35 cellular contexts compared by ENCODE assay signal in genomic region chr22:39166547-39166946, GRCh38. TPM values are rescaled to one million over a fixed set of nuclear protein-coding genes. Genes with fewer than 3 reads are reported as not detected.
DNase-seq lines count a peak whose midpoint lies in the region; ATAC-seq, FAIRE-seq and TF ChIP-seq lines count a peak whose summit lies in the region.
"Had no signal": no experiment of that assay in that cellular context is flagged by ENCODE, and none has a peak within 500 bp of the region (broad histone marks: within the 10 kb centered on the region; RNA-seq: fewer than 3 reads in every experiment).

No MANE protein-coding gene starts in this region.

- BruUV-seq in HepG2 (replicated peaks; lab: Mats Ljungman, UMichigan) (no TSS peak), K562 (replicated peaks; lab: Mats Ljungman, UMichigan) (no TSS peak)

- H3K4me1 ChIP-seq in HepG2 (ENCODE audit: insufficient read depth, low read length), result peaks cover 9% of the 10 kb centered on the region
- peaks cover 0 to 8% (median 2%) of the 10 kb centered on the region in 4 donors for H3K4me1 ChIP-seq in right lobe of liver
- H3K4me1 ChIP-seq in K562 (replicated peaks in 1 of 2; ENCODE audit: control insufficient read depth in 2 of 2, insufficient read depth in 2 of 2, low read length in 2 of 2), result peaks cover 4 to 11% of the 10 kb centered on the region in 2 experiments; a peak in 4 of 5 replicates
- H3K4me1 ChIP-seq: BE2C had no signal

- TF ChIP-seq CTCF in HepG2 (CRISPR knock-in tag; IDR thresholded peaks at IDR 0.05) (no peak), right lobe of liver (IDR thresholded peaks at IDR 0.05) (no peak), WTC11 (IDR thresholded peaks at IDR 0.05) (no peak), K562 (IDR thresholded peaks at IDR 0.05 in 2 of 3, conservative IDR thresholded peaks at IDR 0.05 in 1 of 3; ENCODE audit: insufficient read depth in 2 of 3, low read depth in 1 of 3, low read length in 3 of 3) (no peak)

- WGBS in HepG2 (ENCODE audit: low lambda C conversion rate), result 30% methylated on average over 5 of the region's 5 CpGs
- 87% methylated on average over 4 of the region's 5 CpGs for WGBS in right lobe of liver (ENCODE audit: insufficient coverage, low coverage, low lambda C conversion rate, missing lambda C conversion rate)
- 43% methylated on average over 3 of the region's 5 CpGs for WGBS in K562 (ENCODE audit: insufficient coverage, low coverage, missing lambda C conversion rate)

- no peak for TF ChIP-seq EP300 in HepG2 (IDR thresholded peaks at IDR 0.05; ENCODE audit: low read depth in 2 of 2, low read length in 2 of 2)
- no peak for TF ChIP-seq EP300 in HepG2 (CRISPR knock-in tag; IDR thresholded peaks at IDR 0.05; ENCODE audit: borderline replicate concordance)
- TF ChIP-seq EP300 in K562 (IDR thresholded peaks at IDR 0.05; ENCODE audit: low read length), result no peak

- peaks cover 22% of the 10 kb centered on the region for H3K4me1 Mint-ChIP-seq in WTC11
- peaks cover 7 to 11% of the 10 kb centered on the region in 2 donors for H3K4me1 Mint-ChIP-seq in effector memory CD8-positive, alpha-beta T cell (ENCODE audit: low read depth in 2 of 2)
- peaks cover 10% of the 10 kb centered on the region for H3K4me1 Mint-ChIP-seq in activated T-cell treated with anti-CD3 and anti-CD28 coated beads, Interleukin-2, amount 50 U/mL, for 4 hours (ENCODE audit: low read depth)

- H3K9ac ChIP-seq in HepG2 (ENCODE audit: insufficient read depth, low read depth, low read length) (no peak overlapping the region), K562 (ENCODE audit: insufficient read depth in 1 of 2, low read depth in 2 of 2, low read length in 2 of 2) (no peak overlapping the region)
- H3K9ac ChIP-seq: BLaER1; BLaER1 treated with 17β-estradiol and CSF1 and Interleukin-3, amounts not matched to agents 10 nM and 100 nM had no signal

- TF ChIP-seq POLR2A in HepG2 (IDR thresholded peaks at IDR 0.05; ENCODE audit: insufficient read depth in 1 of 2, low read depth in 2 of 2, low read length in 2 of 2), result no peak
- no peak for TF ChIP-seq POLR2A in right lobe of liver (IDR thresholded peaks at IDR 0.05)
- TF ChIP-seq POLR2A in K562 (conservative IDR thresholded peaks at IDR 0.05), result no peak

- H3K4me2 ChIP-seq in HepG2 (ENCODE audit: low read depth, low read length) (no peak overlapping the region), K562 (ENCODE audit: insufficient read depth, low read length) (no peak overlapping the region)
- H3K4me2 ChIP-seq: A549; BLaER1; BLaER1 treated with 17β-estradiol and CSF1 and Interleukin-3, amounts not matched to agents 10 nM and 100 nM had no signal

- H3K79me2 ChIP-seq in HepG2 (ENCODE audit: insufficient read depth, low read length) (no peaks in the 10 kb centered on the region), K562 (ENCODE audit: control insufficient read depth, insufficient read depth, low read length) (no peaks in the 10 kb centered on the region)

- in situ Hi-C loops in HepG2 (cut with HindIII; ENCODE audit: extremely low pct_ligation_motif_present, low pct_unique_long_range_greater_than_20kb), result no loop called here
- in situ Hi-C loops in K562 (cut with MboI), result loop anchor here (10.0 kb wide), 1 partner anchor 868 kb away; no protein-coding TSS in a partner anchor

- H3K27ac Mint-ChIP-seq in WTC11, result no peak overlapping the region
- H3K27ac Mint-ChIP-seq in effector memory CD8-positive, alpha-beta T cell, result no peak overlapping the region
- H3K27ac Mint-ChIP-seq: B cell; CD8-positive, alpha-beta T cell had no signal

- H3K27me3 ChIP-seq in HepG2 (ENCODE audit: control insufficient read depth in 1 of 2, insufficient read depth in 2 of 2, low read length in 2 of 2) (peaks cover 0 to 2% of the 10 kb centered on the region in 2 experiments; a peak in 1 of 5 replicates), right lobe of liver (no peaks in the 10 kb centered on the region), K562 (ENCODE audit: control insufficient read depth in 2 of 2, insufficient read depth in 2 of 2, low read length in 2 of 2) (no peaks in the 10 kb centered on the region)
- H3K27me3 ChIP-seq: BE2C, BLaER1 had no signal

- TF ChIP-seq RAD21 in HepG2 (CRISPR knock-in tag; IDR thresholded peaks at IDR 0.05) (no peak), K562 (CRISPR knock-in tag; conservative IDR thresholded peaks at IDR 0.05 in 1 of 2, IDR thresholded peaks at IDR 0.05 in 1 of 2) (no peak)

- CTCF ChIA-PET in HepG2 (lab: Yijun Ruan, JAX; ENCODE audit: low intra/inter-chr PET ratio, low total read pairs), result no interaction called here
- CTCF ChIA-PET in WTC11 (lab: Charles Lee), result interaction anchor here (1.3 to 2.2 kb wide), 2 partner anchors 31 to 145 kb away, joined by 4 to 6 read pairs; no protein-coding TSS in a partner anchor
- CTCF ChIA-PET in K562 (lab: Yijun Ruan, JAX; ENCODE audit: low intra/inter-chr PET ratio), result no interaction called here

- H3K9me1 ChIP-seq in K562 (ENCODE audit: control insufficient read depth, insufficient read depth, low read length), result no peaks in the 10 kb centered on the region

- POLR2A ChIA-PET in HepG2 (lab: Yijun Ruan, JAX), result no interaction called here
- POLR2A ChIA-PET in WTC11 (lab: Charles Lee), result no interaction called here
- POLR2A ChIA-PET in K562 (lab: Yijun Ruan, JAX), result interaction anchor here (1.6 to 2.8 kb wide), 3 partner anchors 145 to 154 kb away, joined by 6 to 12 read pairs (median 8); no protein-coding TSS in a partner anchor

- DNase-seq in HepG2 (ENCODE audit: low spot score) (no peak), right lobe of liver (no peak), WTC11 (ENCODE audit: low spot score) (no peak), K562 (ENCODE audit: extremely low read depth in 1 of 4, low spot score in 3 of 4) (no peak)
- DNase-seq in effector memory CD8-positive, alpha-beta T cell, result no peak
- DNase-seq in activated T-cell treated with anti-CD3 and anti-CD28 coated beads, Interleukin-2, amount 50 U/mL, for 4 hours, result no peak
- DNase-seq: 8988T; ACHN; AML-193; BE2C; C1 segment of cervical spinal cord; Caco-2; Calu3; CD4-positive, alpha-beta memory T cell; CD4-positive, alpha-beta T cell; CD4-positive, CD25-positive, alpha-beta regulatory T cell; CD8-positive, alpha-beta memory T cell; CD8-positive, alpha-beta T cell; COR-L47; DMS 273 treated with DMSO at 0.1 percent for 48 hours; DMS153; DMS53; DMS79; DMS79 treated with DMSO at 0.1 percent for 48 hours; DND-41; EL had no signal

- no peak for FAIRE-seq in HepG2 (lab: Jason Lieb, UNC)
- no peak for FAIRE-seq in K562 (lab: Jason Lieb, UNC)
- FAIRE-seq: A204.1, A549, D721Med had no signal

- H3K36me3 Mint-ChIP-seq in WTC11, result no peaks in the 10 kb centered on the region
- H3K36me3 Mint-ChIP-seq in effector memory CD8-positive, alpha-beta T cell (ENCODE audit: insufficient read depth), result no peaks in the 10 kb centered on the region
- H3K36me3 Mint-ChIP-seq in activated T-cell treated with anti-CD3 and anti-CD28 coated beads, Interleukin-2, amount 50 U/mL, for 4 hours (ENCODE audit: insufficient read depth), result no peaks in the 10 kb centered on the region
- H3K36me3 Mint-ChIP-seq: CD14-positive monocyte; CD4-positive, alpha-beta memory T cell; CD4-positive, CD25-positive, alpha-beta regulatory T cell; CD8-positive, alpha-beta memory T cell; CD8-positive, alpha-beta T cell had no signal

- peaks cover 8% of the 10 kb centered on the region for H3K9me3 Mint-ChIP-seq in WTC11
- H3K9me3 Mint-ChIP-seq in effector memory CD8-positive, alpha-beta T cell, result no peaks in the 10 kb centered on the region
- no peaks in the 10 kb centered on the region for H3K9me3 Mint-ChIP-seq in activated T-cell treated with anti-CD3 and anti-CD28 coated beads, Interleukin-2, amount 50 U/mL, for 4 hours
- H3K9me3 Mint-ChIP-seq: CD4-positive, alpha-beta memory T cell; CD4-positive, alpha-beta T cell; CD4-positive, CD25-positive, alpha-beta regulatory T cell; CD8-positive, alpha-beta memory T cell; CD8-positive, alpha-beta T cell had no signal

- peaks cover 5% of the 10 kb centered on the region; the same call in 1 of the 2 replicates for H3K9me3 ChIP-seq in HepG2 (ENCODE audit: low read length)
- no peaks in the 10 kb centered on the region for H3K9me3 ChIP-seq in right lobe of liver
- no peaks in the 10 kb centered on the region; the same call in 1 of the 2 replicates for H3K9me3 ChIP-seq in K562 (replicated peaks; ENCODE audit: control insufficient read depth, insufficient read depth, low read depth, low read length)
- H3K9me3 ChIP-seq: BE2C, BLaER1 had no signal

- H3K4me3 ChIP-seq in HepG2 (replicated peaks in 1 of 3; ENCODE audit: insufficient read depth in 1 of 3, low read depth in 2 of 3, low read length in 3 of 3), result no peak overlapping the region
- no peak overlapping the region for H3K4me3 ChIP-seq in right lobe of liver
- no peak overlapping the region for H3K4me3 ChIP-seq in K562
- H3K4me3 ChIP-seq: A549; BLaER1; BLaER1 treated with 17β-estradiol and CSF1 and Interleukin-3, amounts not matched to agents 10 nM and 100 nM had no signal

- no peak overlapping the region for H3K27ac ChIP-seq in HepG2 (ENCODE audit: extremely low read length, insufficient read depth, low read length)
- no peak overlapping the region for H3K27ac ChIP-seq in right lobe of liver
- H3K27ac ChIP-seq in K562 (ENCODE audit: extremely low read depth, low read depth, low read length), result no peak overlapping the region
- H3K27ac ChIP-seq: 22Rv1; A549; BLaER1; BLaER1 treated with 17β-estradiol and CSF1 and Interleukin-3, amounts not matched to agents 10 nM and 100 nM; C4-2B had no signal

- ATAC-seq in HepG2, result no peak
- ATAC-seq in right lobe of liver, result no peak
- no peak for ATAC-seq in WTC11
- no peak for ATAC-seq in K562
- no peak for ATAC-seq in effector memory CD8-positive, alpha-beta T cell (replicated peaks)
- ATAC-seq in activated T-cell treated with anti-CD3 and anti-CD28 coated beads, Interleukin-2, amount 50 U/mL, for 4 hours, result no peak
- ATAC-seq: A549; CD8-positive, alpha-beta T cell had no signal

- H3K36me3 ChIP-seq in HepG2 (replicated peaks in 1 of 2; ENCODE audit: control insufficient read depth in 1 of 2, insufficient read depth in 2 of 2, low read length in 2 of 2), result no peaks in the 10 kb centered on the region
- H3K36me3 ChIP-seq in right lobe of liver, result no peaks in the 10 kb centered on the region
- H3K36me3 ChIP-seq in K562 (ENCODE audit: control insufficient read depth, insufficient read depth, low read length), result no peaks in the 10 kb centered on the region
- H3K36me3 ChIP-seq: BE2C; BLaER1; BLaER1 treated with 17β-estradiol and CSF1 and Interleukin-3, amounts not matched to agents 10 nM and 100 nM had no signal

- intact Hi-C loops in HepG2 (cut with micrococcal nuclease; ENCODE audit: unreplicated experiment) (no loop called here), right lobe of liver (cut with DNase I) (no loop called here), K562 (cut with micrococcal nuclease) (no loop called here)

- H4K20me1 ChIP-seq in HepG2 (ENCODE audit: insufficient read depth, low read length) (no peaks in the 10 kb centered on the region), K562 (replicated peaks; ENCODE audit: control insufficient read depth, insufficient read depth, low read length) (no peaks in the 10 kb centered on the region)
- H4K20me1 ChIP-seq: BLaER1 had no signal

- no peaks in the 10 kb centered on the region for H3K27me3 Mint-ChIP-seq in WTC11 (ENCODE audit: low read depth)
- peaks cover 9 to 12% of the 10 kb centered on the region in 2 donors for H3K27me3 Mint-ChIP-seq in effector memory CD8-positive, alpha-beta T cell
- peaks cover 6% of the 10 kb centered on the region for H3K27me3 Mint-ChIP-seq in activated T-cell treated with anti-CD3 and anti-CD28 coated beads, Interleukin-2, amount 50 U/mL, for 4 hours (ENCODE audit: low read depth)
- H3K27me3 Mint-ChIP-seq: CD4-positive, alpha-beta T cell; CD4-positive, CD25-positive, alpha-beta regulatory T cell had no signal

- H2AFZ ChIP-seq in HepG2 (ENCODE audit: low read length) (no peak overlapping the region), K562 (ENCODE audit: low read depth, low read length) (no peak overlapping the region)

- H3K4me3 Mint-ChIP-seq in WTC11, result no peak overlapping the region
- no peak overlapping the region for H3K4me3 Mint-ChIP-seq in effector memory CD8-positive, alpha-beta T cell
- H3K4me3 Mint-ChIP-seq in activated T-cell treated with anti-CD3 and anti-CD28 coated beads, Interleukin-2, amount 50 U/mL, for 4 hours, result no peak overlapping the region
- H3K4me3 Mint-ChIP-seq: B cell; CD14-positive monocyte; CD4-positive, alpha-beta memory T cell; CD4-positive, alpha-beta T cell; CD4-positive, CD25-positive, alpha-beta regulatory T cell; CD8-positive, alpha-beta memory T cell; CD8-positive, alpha-beta T cell had no signal

RNA-seq across cellular contexts. Expression of gene CBX7, which starts 14.1 kb away (rescaled TPM):
- total RNA-seq in HepG2 (2016; rRNA removed; fragmentation: Illumina TruSeq; extraction: Trizol) (0.20 and 0.35 TPM in 2 replicates), right lobe of liver (10 to 100 TPM in 5 of 6 experiments, 1 to 10 TPM in 1; 8.0 to 14.5 (median 12.9) TPM), WTC11 (2021) (10.6 to 11.1 TPM (median 10.6 TPM) in 3 replicates), K562 (2014; rRNA removed) (2.9 and 5.0 TPM in 2 replicates), K562 (2014; rRNA removed; fragmentation: Illumina TruSeq; extraction: Trizol) (1.3 and 1.4 TPM in 2 replicates), K562 (2015; rRNA removed; fragmentation: Illumina TruSeq; extraction: Trizol) (0.83 and 0.87 TPM in 2 replicates), K562 (2021) (4.1 and 4.8 TPM in 2 replicates)
- not detected in 2 replicates for total RNA-seq in HepG2 (2016; cell fraction: cytosol; rRNA removed; fragmentation: Illumina TruSeq; extraction: Trizol; ENCODE audit: low read depth)
- 0.27 and 0.30 TPM in 2 replicates for total RNA-seq in HepG2 (2016; cell fraction: insoluble cytoplasmic fraction; rRNA removed; fragmentation: Illumina TruSeq; extraction: Trizol)
- total RNA-seq in HepG2 (2016; cell fraction: membrane; rRNA removed; fragmentation: Illumina TruSeq; extraction: Trizol), result 0.09 and 0.21 TPM in 2 replicates
- total RNA-seq in HepG2 (2016; cell fraction: nucleus; rRNA removed; fragmentation: Illumina TruSeq; extraction: Trizol), result 0.31 and 1.4 TPM in 2 replicates
- polyA plus RNA-seq in HepG2 (2011; rRNA removed) (4.9 and 7.1 TPM in 2 replicates), K562 (2011; rRNA removed) (3.8 and 4.2 TPM in 2 replicates), K562 (2014; fragmentation: Illumina TruSeq; extraction: Trizol) (2.8 and 3.5 TPM in 2 replicates), K562 (2014; fragmentation: Nextera tagmentation; extraction: Ambion mirVana) (under 1 TPM; 0.04 to 0.13 TPM), K562 (2014; rRNA removed) (4.8 and 5.2 TPM in 2 replicates)
- polyA plus RNA-seq in HepG2 (2011; cell fraction: cytosol; rRNA removed), result 3.6 and 4.4 TPM in 2 replicates
- polyA plus RNA-seq in HepG2 (2011; cell fraction: nucleus; rRNA removed), result 22.7 and 23.8 TPM in 2 replicates
- 5.5 and 5.7 TPM in 2 replicates for polyA plus RNA-seq in HepG2 (2012)
- 0.09 and 0.23 TPM in 2 replicates for polyA plus RNA-seq in HepG2 (2016; cell fraction: cytosol; fragmentation: Illumina TruSeq; extraction: Trizol; ENCODE audit: low read depth)
- 0.35 and 0.53 TPM in 2 replicates for polyA plus RNA-seq in HepG2 (2016; cell fraction: insoluble cytoplasmic fraction; fragmentation: Illumina TruSeq; extraction: Trizol; ENCODE audit: low read depth)
- 0.08 and 0.19 TPM in 2 replicates for polyA plus RNA-seq in HepG2 (2016; cell fraction: membrane; fragmentation: Illumina TruSeq; extraction: Trizol; ENCODE audit: low read depth)
- 1.6 TPM in 2 replicates for polyA plus RNA-seq in HepG2 (2016; cell fraction: nucleus; fragmentation: Illumina TruSeq; extraction: Trizol; ENCODE audit: insufficient read depth, low read depth)
- polyA minus RNA-seq in HepG2 (2011; rRNA and poly(A)+ RNA removed; ENCODE audit: low replicate concordance), result 7.2 and 8.5 TPM in 2 replicates
- 1.2 and 2.1 TPM in 2 replicates for polyA minus RNA-seq in HepG2 (2011; cell fraction: cytosol; rRNA and poly(A)+ RNA removed)
- polyA minus RNA-seq in HepG2 (2011; cell fraction: nucleus; rRNA and poly(A)+ RNA removed), result 6.5 and 7.6 TPM in 2 replicates
- total RNA-seq in K562 (2011; cell fraction: chromatin; rRNA removed; ENCODE audit: low replicate concordance), result 12.1 and 26.6 TPM in 2 replicates
- total RNA-seq in K562 (2011; cell fraction: nucleolus; rRNA removed), result 16.8 and 18.7 TPM in 2 replicates
- 17.3 and 19.4 TPM in 2 replicates for total RNA-seq in K562 (2011; cell fraction: nucleoplasm; rRNA removed)
- polyA plus RNA-seq in K562 (2011; cell fraction: cytosol; rRNA removed), result 3.7 and 6.6 TPM in 2 replicates
- polyA plus RNA-seq in K562 (2011; cell fraction: nucleus; rRNA removed), result 9.5 and 17.5 TPM in 2 replicates
- polyA plus RNA-seq in K562 (2012), result 2.9 and 5.9 TPM in 2 replicates
- polyA minus RNA-seq in K562 (2011; rRNA and poly(A)+ RNA removed), result 1.6 and 2.9 TPM in 2 replicates
- polyA minus RNA-seq in K562 (2011; cell fraction: cytosol; rRNA and poly(A)+ RNA removed), result 1.3 and 4.7 TPM in 2 replicates
- 4.7 and 4.8 TPM in 2 replicates for polyA minus RNA-seq in K562 (2011; cell fraction: nucleus; rRNA and poly(A)+ RNA removed)
- total RNA-seq in activated T-cell treated with anti-CD3 and anti-CD28 coated beads, Interleukin-2, amount 50 U/mL, for 4 hours, result 10 to 100 TPM; 14.2 to 17.6 (median 14.8) TPM
